27 cellular contexts compared by ENCODE assay signal in genomic region chr2:29071032-29071975, GRCh38. TPM values are rescaled to one million over a fixed set of nuclear protein-coding genes. Genes with fewer than 3 reads are reported as not detected.
"Had no signal": no experiment of that assay in that cellular context is flagged by ENCODE, and none has a peak within 500 bp of the region (broad histone marks: within the 10 kb centered on the region; RNA-seq: fewer than 3 reads in every experiment).

No MANE protein-coding gene starts in this region.

- H3K36me3 ChIP-seq: colonic mucosa, esophagus squamous epithelium, lower lobe of right lung, pancreas, spleen, stomach, thyroid gland had no signal

- H3K4me1 ChIP-seq: colonic mucosa, lower lobe of right lung had no signal

- DNase-seq: colonic mucosa; effector memory CD4-positive, alpha-beta T cell; erythroblast; esophagus squamous epithelium; foreskin melanocyte; kidney glomerular epithelial cell; left colon; lower lobe of right lung; natural killer cell; nucleus accumbens; retina; spleen; stimulated activated naive B cell treated with anti-CD40 and anti-IgM and Interleukin-4, amounts not matched to agents 10 μg/mL and 1 μg/mL and 100 μg/mL, for 72 hours; stomach; thyroid gland; trophoblast cell had no signal

- H3K36me3 Mint-ChIP-seq: natural killer cell; stimulated activated naive B cell treated with anti-CD40 and anti-IgM and Interleukin-4, amounts not matched to agents 10 μg/mL and 1 μg/mL and 100 μg/mL, for 72 hours had no signal

- H3K27me3 Mint-ChIP-seq: central memory CD8-positive, alpha-beta T cell; dendritic cell treated with granulocyte-macrophage colony-stimulating factor and Interleukin-4, amounts not matched to agents 40 ng/mL and 50 ng/mL, for 4 days had no signal

- H3K9me3 ChIP-seq: colonic mucosa, esophagus squamous epithelium, lower lobe of right lung, pancreas, spleen, stomach, thyroid gland had no signal

- H3K27ac ChIP-seq: colonic mucosa, lower lobe of right lung, pancreas, skin epidermis, spleen, stomach, thyroid gland had no signal

- ATAC-seq: left colon; left ventricle myocardium superior; lower lobe of right lung; natural killer cell; pancreas; stimulated activated naive B cell treated with anti-CD40 and anti-IgM and Interleukin-4, amounts not matched to agents 10 μg/mL and 1 μg/mL and 100 μg/mL, for 72 hours had no signal

- H3K9me3 Mint-ChIP-seq: central memory CD8-positive, alpha-beta T cell; dendritic cell treated with granulocyte-macrophage colony-stimulating factor and Interleukin-4, amounts not matched to agents 40 ng/mL and 50 ng/mL, for 4 days; natural killer cell; neural crest cell; stimulated activated naive B cell treated with anti-CD40 and anti-IgM and Interleukin-4, amounts not matched to agents 10 μg/mL and 1 μg/mL and 100 μg/mL, for 72 hours had no signal

- H3K27ac Mint-ChIP-seq: dendritic cell treated with granulocyte-macrophage colony-stimulating factor and Interleukin-4, amounts not matched to agents 40 ng/mL and 50 ng/mL, for 4 days; natural killer cell; stimulated activated naive B cell treated with anti-CD40 and anti-IgM and Interleukin-4, amounts not matched to agents 10 μg/mL and 1 μg/mL and 100 μg/mL, for 72 hours had no signal

- H3K4me1 Mint-ChIP-seq: central memory CD8-positive, alpha-beta T cell; natural killer cell had no signal

- FAIRE-seq: endometrium, pancreas had no signal

- H3K27me3 ChIP-seq: colonic mucosa, esophagus squamous epithelium, pancreas, spleen, stomach, thyroid gland had no signal

- H3K4me3 Mint-ChIP-seq: central memory CD8-positive, alpha-beta T cell; dendritic cell treated with granulocyte-macrophage colony-stimulating factor and Interleukin-4, amounts not matched to agents 40 ng/mL and 50 ng/mL, for 4 days; natural killer cell; neural crest cell; stimulated activated naive B cell treated with anti-CD40 and anti-IgM and Interleukin-4, amounts not matched to agents 10 μg/mL and 1 μg/mL and 100 μg/mL, for 72 hours had no signal

- H3K4me3 ChIP-seq: colonic mucosa, esophagus squamous epithelium, lower lobe of right lung, pancreas, skin epidermis, spleen, stomach, thyroid gland had no signal

RNA-seq across cellular contexts. Expression of gene PCARE, which starts 3.0 kb away (rescaled TPM):
- total RNA-seq: chondrocyte, colonic mucosa, left colon, natural killer cell, neural crest cell, posterior vena cava, pulmonary artery endothelial cell, spleen, ureter had no signal
- polyA plus RNA-seq: spleen had no signal
